In genomic region chr15:37902126-37902525, GRCh38 we compare ENCODE assay signal across 20 cellular contexts. TPM values are rescaled to one million over a fixed set of nuclear protein-coding genes. Genes with fewer than 3 reads are reported as not detected.
A peak's percentile ranks its signal among the peaks of the same experiment; 100 is the strongest.
DNase-seq lines count a peak whose midpoint lies in the region; ATAC-seq and TF ChIP-seq lines count a peak whose summit lies in the region.
"Had no signal": no experiment of that assay in that cellular context is flagged by ENCODE, and none has a peak within 500 bp of the region (broad histone marks: within the 10 kb centered on the region; RNA-seq: fewer than 3 reads in every experiment).

No MANE protein-coding gene starts in this region.

- no peaks in the 10 kb centered on the region for H3K9me3 ChIP-seq in right lobe of liver
- H3K9me3 ChIP-seq: BE2C had no signal

- intact Hi-C loops in right lobe of liver (cut with DNase I): no loop called here

- H3K4me1 Mint-ChIP-seq in type B pancreatic cell (ENCODE audit: unreplicated experiment): peaks cover 15% of the 10 kb centered on the region
- H3K4me1 Mint-ChIP-seq: CD4-positive, alpha-beta memory T cell had no signal

- H3K27me3 ChIP-seq in right lobe of liver: no peaks in the 10 kb centered on the region
- H3K27me3 ChIP-seq: BE2C had no signal

- no peak overlapping the region for H3K4me3 ChIP-seq in right lobe of liver

- no peaks in the 10 kb centered on the region for H3K9me3 Mint-ChIP-seq in type B pancreatic cell
- H3K9me3 Mint-ChIP-seq in activated naive CD4-positive, alpha-beta T cell treated with anti-CD3 and anti-CD28 coated beads, Interleukin-2, amount 50 U/mL, for 72 hours: no peaks in the 10 kb centered on the region
- H3K9me3 Mint-ChIP-seq: H9 had no signal

- H3K4me1 ChIP-seq in right lobe of liver: no peaks in the 10 kb centered on the region

- no peaks in the 10 kb centered on the region for H3K36me3 ChIP-seq in right lobe of liver
- H3K36me3 ChIP-seq: BE2C had no signal

- ATAC-seq in right lobe of liver (peak; percentile 35 to 67 (median 50)), HG03432 (IDR thresholded peaks at IDR 0.05; ENCODE audit: unreplicated experiment) (no peak)
- ATAC-seq in activated naive CD4-positive, alpha-beta T cell treated with anti-CD3 and anti-CD28 coated beads, Interleukin-2, amount 50 U/mL, for 72 hours: no peak
- ATAC-seq: Right ventricle myocardium inferior had no signal

- H3K27me3 Mint-ChIP-seq in type B pancreatic cell: no peaks in the 10 kb centered on the region

- no peak overlapping the region for H3K4me3 Mint-ChIP-seq in type B pancreatic cell
- H3K4me3 Mint-ChIP-seq: CD4-positive, alpha-beta memory T cell; H9 had no signal

- DNase-seq in DMS153 (lab: John Stamatoyannopoulos, UW) (peak; percentile 20), DMS153 treated with DMSO at 0.1 percent for 48 hours (lab: John Stamatoyannopoulos, UW; ENCODE audit: unreplicated experiment) (no peak), SW480 (ENCODE audit: low spot score) (peak; percentile 3), right lobe of liver (no peak), type B pancreatic cell (ENCODE audit: extremely low spot score, unreplicated experiment) (no peak), NCI-H1092 treated with DMSO at 0.1 percent for 48 hours (lab: John Stamatoyannopoulos, UW) (no peak)
- DNase-seq in activated naive CD4-positive, alpha-beta T cell treated with anti-CD3 and anti-CD28 coated beads, Interleukin-2, amount 50 U/mL, for 72 hours (ENCODE audit: low spot score in 2 of 2): no peak
- DNase-seq: BE2C; Calu3; CD4-positive, alpha-beta memory T cell; DND-41; H9; NCI-H1105 treated with DMSO at 0.1 percent for 48 hours; NCI-H187 treated with DMSO at 0.1 percent for 48 hours; NCI-H748 treated with DMSO at 0.1 percent for 48 hours had no signal

- H3K27ac ChIP-seq in right lobe of liver: no peak overlapping the region
- H3K27ac ChIP-seq: 22Rv1 had no signal

- no peak for TF ChIP-seq POLR2A in right lobe of liver (IDR thresholded peaks at IDR 0.05)

- H3K36me3 Mint-ChIP-seq in type B pancreatic cell: no peaks in the 10 kb centered on the region
- no peaks in the 10 kb centered on the region for H3K36me3 Mint-ChIP-seq in activated naive CD4-positive, alpha-beta T cell treated with anti-CD3 and anti-CD28 coated beads, Interleukin-2, amount 50 U/mL, for 72 hours
- H3K36me3 Mint-ChIP-seq: CD4-positive, alpha-beta memory T cell had no signal

- peak overlapping the region; percentile 36 for H3K27ac Mint-ChIP-seq in type B pancreatic cell
- no peak overlapping the region for H3K27ac Mint-ChIP-seq in activated naive CD4-positive, alpha-beta T cell treated with anti-CD3 and anti-CD28 coated beads, Interleukin-2, amount 50 U/mL, for 72 hours
- H3K27ac Mint-ChIP-seq: CD4-positive, alpha-beta memory T cell; H9 had no signal

- TF ChIP-seq CTCF in right lobe of liver (IDR thresholded peaks at IDR 0.05) (no peak), type B pancreatic cell (conservative IDR thresholded peaks at IDR 0.05) (no peak)

RNA-seq across cellular contexts. Expression of gene TMCO5A, which starts 32.3 kb away (rescaled TPM):
- total RNA-seq in right lobe of liver (not detected), type B pancreatic cell (ENCODE audit: low replicate concordance) (not detected in 2 replicates)
- not detected for total RNA-seq in activated naive CD4-positive, alpha-beta T cell treated with anti-CD3 and anti-CD28 coated beads, Interleukin-2, amount 50 U/mL, for 72 hours
- total RNA-seq: Calu3; CD4-positive, alpha-beta memory T cell; H9; HT1080; LHCN-M2; Right ventricle myocardium inferior had no signal

Comparison
In these comparisons a context has a peak if more than half of its experiments do, and no peak if none do; other contexts are left out.
1. DNase-seq: peak in DMS153 (single experiment) and SW480 (single experiment); none in DMS153 treated with DMSO at 0.1 percent for 48 hours (single experiment), right lobe of liver (0 of 3), type B pancreatic cell (single experiment), activated naive CD4-positive, alpha-beta T cell treated with anti-CD3 and anti-CD28 coated beads, Interleukin-2, amount 50 U/mL, for 72 hours (0 of 2) and NCI-H1092 treated with DMSO at 0.1 percent for 48 hours (single experiment).
2. ATAC-seq: peak in right lobe of liver (4 of 4); none in HG03432 (single experiment) and activated naive CD4-positive, alpha-beta T cell treated with anti-CD3 and anti-CD28 coated beads, Interleukin-2, amount 50 U/mL, for 72 hours (0 of 2).